Comparison of ENCODE assay signal across 1 cellular context in genomic region chr19:49109569-49110233, GRCh38.
TF ChIP-seq lines count a peak whose summit lies in the region.

No MANE protein-coding gene starts in this region.

TF ChIP-seq in IMR-90, 13 proteins besides CTCF, POLR2A, EP300 and RAD21 (continued from another document):
- TF ChIP-seq MAFK (IDR thresholded peaks at IDR 0.05; ENCODE audit: low read depth, low read length) (no peak), BHLHE40 (IDR thresholded peaks at IDR 0.05; ENCODE audit: low read depth, low read length) (no peak), USF2 (IDR thresholded peaks at IDR 0.05; ENCODE audit: low read depth, low read length) (no peak), MAZ (IDR thresholded peaks at IDR 0.05; ENCODE audit: borderline replicate concordance, low read depth, low read length) (no peak)
TF ChIP-seq in IMR-90: peak in this region for 0.
